ENCODE assay signal across 26 cellular contexts in genomic region chr10:21758239-21758638, GRCh38.
"Had no signal": no experiment of that assay in that cellular context is flagged by ENCODE, and none has a peak within 500 bp of the region (broad histone marks: within the 10 kb centered on the region; RNA-seq: fewer than 3 reads in every experiment).

No MANE protein-coding gene starts in this region.

- H3K27ac Mint-ChIP-seq: activated naive CD4-positive, alpha-beta T cell treated with anti-CD3 and anti-CD28 coated beads for 36 hours; activated naive CD8-positive, alpha-beta T cell treated with anti-CD3 and anti-CD28 coated beads, Interleukin-2, amount 10 ng/mL, durations not matched to agents 7 days and 5 days; natural killer cell; stimulated activated memory B cell treated with anti-CD40 and anti-IgM and Interleukin-4, amounts not matched to agents 10 μg/mL and 1 μg/mL and 100 μg/mL, for 72 hours; T-helper 2 cell treated with Interferon-gamma antibody and Interleukin-4, amounts not matched to agents 5 μg/mL and 100 μg/mL, for 36 hours had no signal

- H3K4me3 ChIP-seq: coronary artery, heart left ventricle, left lung, lung, right lobe of liver, stomach, testis, vagina had no signal

- H3K27ac ChIP-seq: coronary artery, epithelial cell of prostate, heart left ventricle, left lung, neutrophil, parathyroid adenoma, right lobe of liver, stomach, vagina, VCaP had no signal

- H3K36me3 ChIP-seq: neutrophil had no signal

- H2AFZ ChIP-seq: parathyroid adenoma had no signal

- ATAC-seq: natural killer cell; stimulated activated memory B cell treated with anti-CD40 and anti-IgM and Interleukin-4, amounts not matched to agents 10 μg/mL and 1 μg/mL and 100 μg/mL, for 72 hours had no signal

- H3K4me3 Mint-ChIP-seq: activated naive CD4-positive, alpha-beta T cell treated with anti-CD3 and anti-CD28 coated beads for 36 hours; activated naive CD8-positive, alpha-beta T cell treated with anti-CD3 and anti-CD28 coated beads, Interleukin-2, amount 10 ng/mL, durations not matched to agents 7 days and 5 days; natural killer cell; stimulated activated memory B cell treated with anti-CD40 and anti-IgM and Interleukin-4, amounts not matched to agents 10 μg/mL and 1 μg/mL and 100 μg/mL, for 72 hours; T-helper 2 cell treated with Interferon-gamma antibody and Interleukin-4, amounts not matched to agents 5 μg/mL and 100 μg/mL, for 36 hours had no signal

- H3K27me3 Mint-ChIP-seq: activated naive CD8-positive, alpha-beta T cell treated with anti-CD3 and anti-CD28 coated beads, Interleukin-2, amount 10 ng/mL, durations not matched to agents 7 days and 5 days; stimulated activated memory B cell treated with anti-CD40 and anti-IgM and Interleukin-4, amounts not matched to agents 10 μg/mL and 1 μg/mL and 100 μg/mL, for 72 hours had no signal

- H3K4me1 Mint-ChIP-seq: activated naive CD8-positive, alpha-beta T cell treated with anti-CD3 and anti-CD28 coated beads, Interleukin-2, amount 10 ng/mL, durations not matched to agents 7 days and 5 days; natural killer cell; stimulated activated memory B cell treated with anti-CD40 and anti-IgM and Interleukin-4, amounts not matched to agents 10 μg/mL and 1 μg/mL and 100 μg/mL, for 72 hours had no signal

- H3K27me3 ChIP-seq: heart left ventricle, left lung, neutrophil, right lobe of liver, stomach, testis, vagina had no signal

- H3K9me3 Mint-ChIP-seq: activated naive CD4-positive, alpha-beta T cell treated with anti-CD3 and anti-CD28 coated beads for 36 hours; activated naive CD8-positive, alpha-beta T cell treated with anti-CD3 and anti-CD28 coated beads, Interleukin-2, amount 10 ng/mL, durations not matched to agents 7 days and 5 days; natural killer cell; stimulated activated memory B cell treated with anti-CD40 and anti-IgM and Interleukin-4, amounts not matched to agents 10 μg/mL and 1 μg/mL and 100 μg/mL, for 72 hours; T-helper 2 cell treated with Interferon-gamma antibody and Interleukin-4, amounts not matched to agents 5 μg/mL and 100 μg/mL, for 36 hours had no signal

- H3K9ac ChIP-seq: parathyroid adenoma had no signal

- H3K4me1 ChIP-seq: left lung, parathyroid adenoma, right lobe of liver, stomach, vagina had no signal

- DNase-seq: activated CD4-positive, alpha-beta T cell treated with anti-CD3 and anti-CD28 coated beads, Interleukin-2, amount 50 U/mL, for 1 hour; activated CD4-positive, CD25-positive, alpha-beta regulatory T cell treated with anti-CD3 and anti-CD28 coated beads, Interleukin-2, amount 50 U/mL, for 72 hours; activated CD8-positive, alpha-beta memory T cell treated with anti-CD3 and anti-CD28 coated beads, Interleukin-2, amount 50 U/mL, for 4 hours; activated naive CD4-positive, alpha-beta T cell treated with anti-CD3 and anti-CD28 coated beads for 36 hours; activated naive CD8-positive, alpha-beta T cell treated with anti-CD3 and anti-CD28 coated beads, Interleukin-2, amount 10 ng/mL, durations not matched to agents 7 days and 5 days; activated T-cell treated with anti-CD3 and anti-CD28 coated beads, Interleukin-2, amount 50 U/mL, for 48 hours; amygdala; left lung; midbrain; natural killer cell; right lobe of liver; small intestine; stimulated activated CD4-positive, alpha-beta T cell treated with anti-CD3 and anti-CD28 coated beads, Interleukin-15, amount 100 ng/mL, for 24 hours; stomach; testis; trophoblast cell had no signal

- H3K9me3 ChIP-seq: heart left ventricle, left lung, neutrophil, right lobe of liver, stomach, testis, vagina had no signal
